In the genomic region with DNA sequence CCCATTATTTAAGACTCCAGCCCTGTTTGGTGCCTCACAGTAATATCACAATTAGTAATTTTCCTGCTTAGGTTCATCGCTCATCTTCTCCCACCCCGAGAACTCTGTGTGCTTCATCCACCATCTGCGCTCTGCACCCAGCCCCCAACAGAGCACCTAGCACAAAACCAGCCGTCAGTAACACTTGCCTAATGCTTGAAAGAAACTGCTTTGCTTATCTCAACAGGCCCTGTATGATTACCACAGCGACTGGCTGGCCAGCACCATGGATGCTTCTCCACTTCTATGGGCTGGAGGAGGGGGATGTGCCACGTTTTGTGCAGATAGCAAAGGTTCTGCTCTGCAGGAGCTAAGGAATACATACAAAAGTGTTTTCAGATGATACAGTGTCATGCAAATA, we compare ENCODE assay signal across 15 cellular contexts.
A peak's percentile ranks its signal among the peaks of the same experiment; 100 is the strongest.
DNase-seq lines count a peak whose midpoint lies in the region; ATAC-seq and TF ChIP-seq lines count a peak whose summit lies in the region.
"Had no signal": no experiment of that assay in that cellular context is flagged by ENCODE, and none has a peak within 500 bp of the region (broad histone marks: within the 10 kb centered on the region; RNA-seq: fewer than 3 reads in every experiment).

No MANE protein-coding gene starts in this region.

- H3K4me1 ChIP-seq in right atrium auricular region, result no peaks in the 10 kb centered on the region

- H3K27ac ChIP-seq in right atrium auricular region, result no peak overlapping the region
- H3K27ac ChIP-seq: BLaER1 treated with 17β-estradiol and CSF1 and Interleukin-3, amounts not matched to agents 10 nM and 100 nM; GM23248 had no signal

- TF ChIP-seq CTCF in right atrium auricular region (IDR thresholded peaks at IDR 0.05) (no peak), GM20000 (IDR thresholded peaks at IDR 0.05; ENCODE audit: extremely low read depth, missing control alignments) (no peak)

- no peaks in the 10 kb centered on the region for H3K36me3 Mint-ChIP-seq in activated naive CD4-positive, alpha-beta T cell treated with anti-CD3 and anti-CD28 coated beads, Interleukin-2, amount 50 U/mL, for 72 hours
- H3K36me3 Mint-ChIP-seq: CD4-positive, CD25-positive, alpha-beta regulatory T cell had no signal

- H3K9me3 Mint-ChIP-seq in activated naive CD4-positive, alpha-beta T cell treated with anti-CD3 and anti-CD28 coated beads, Interleukin-2, amount 50 U/mL, for 72 hours, result no peaks in the 10 kb centered on the region

- ATAC-seq in Right ventricle myocardium inferior, result peak; percentile 51
- ATAC-seq in Right ventricle myocardium superior (ENCODE audit: poor library complexity), result peak; percentile 73
- peak; percentile 56 to 89 for ATAC-seq in left cardiac atrium
- ATAC-seq in activated naive CD4-positive, alpha-beta T cell treated with anti-CD3 and anti-CD28 coated beads, Interleukin-2, amount 50 U/mL, for 72 hours, result no peak
- no peak for ATAC-seq in GM18858 (IDR thresholded peaks at IDR 0.05; ENCODE audit: unreplicated experiment)
- ATAC-seq: HCT116 had no signal

- no peaks in the 10 kb centered on the region for H3K27me3 ChIP-seq in right atrium auricular region
- H3K27me3 ChIP-seq: BLaER1 treated with 17β-estradiol and CSF1 and Interleukin-3, amounts not matched to agents 10 nM and 100 nM had no signal

- intact Hi-C loops in Right ventricle myocardium inferior (cut with DNase I) (no loop called here), Right ventricle myocardium superior (cut with DNase I) (no loop called here), left cardiac atrium (cut with DNase I) (no loop called here)

- no peaks in the 10 kb centered on the region for H3K36me3 ChIP-seq in right atrium auricular region
- H3K36me3 ChIP-seq: BLaER1 treated with 17β-estradiol and CSF1 and Interleukin-3, amounts not matched to agents 10 nM and 100 nM had no signal

- H3K4me3 ChIP-seq in right atrium auricular region, result no peak overlapping the region
- H3K4me3 ChIP-seq: BLaER1 treated with 17β-estradiol and CSF1 and Interleukin-3, amounts not matched to agents 10 nM and 100 nM; GM23248 had no signal

- no peaks in the 10 kb centered on the region for H3K9me3 ChIP-seq in right atrium auricular region
- H3K9me3 ChIP-seq: BLaER1 treated with 17β-estradiol and CSF1 and Interleukin-3, amounts not matched to agents 10 nM and 100 nM had no signal

- DNase-seq in Right ventricle myocardium inferior (ENCODE audit: missing footprints) (no peak), right atrium auricular region (ENCODE audit: low spot score) (no peak), Right ventricle myocardium superior (no peak), left cardiac atrium (no peak), GM20000 (ENCODE audit: low spot score) (no peak), NK-92 (lab: John Stamatoyannopoulos, UW; ENCODE audit: unreplicated experiment) (no peak)
- DNase-seq in activated naive CD4-positive, alpha-beta T cell treated with anti-CD3 and anti-CD28 coated beads, Interleukin-2, amount 50 U/mL, for 72 hours (ENCODE audit: low spot score in 2 of 2), result no peak
- DNase-seq: 8988T; AML-193; CD4-positive, CD25-positive, alpha-beta regulatory T cell; DMS53; GM23248 had no signal

- no peak overlapping the region for H3K27ac Mint-ChIP-seq in activated naive CD4-positive, alpha-beta T cell treated with anti-CD3 and anti-CD28 coated beads, Interleukin-2, amount 50 U/mL, for 72 hours
- H3K27ac Mint-ChIP-seq: CD4-positive, CD25-positive, alpha-beta regulatory T cell had no signal

Comparison
In these comparisons a context has a peak if more than half of its experiments do, and no peak if none do; other contexts are left out.
1. ATAC-seq: peak in Right ventricle myocardium inferior (single experiment), Right ventricle myocardium superior (single experiment) and left cardiac atrium (2 of 2); none in activated naive CD4-positive, alpha-beta T cell treated with anti-CD3 and anti-CD28 coated beads, Interleukin-2, amount 50 U/mL, for 72 hours (0 of 2) and GM18858 (single experiment).